In the genomic region with DNA sequence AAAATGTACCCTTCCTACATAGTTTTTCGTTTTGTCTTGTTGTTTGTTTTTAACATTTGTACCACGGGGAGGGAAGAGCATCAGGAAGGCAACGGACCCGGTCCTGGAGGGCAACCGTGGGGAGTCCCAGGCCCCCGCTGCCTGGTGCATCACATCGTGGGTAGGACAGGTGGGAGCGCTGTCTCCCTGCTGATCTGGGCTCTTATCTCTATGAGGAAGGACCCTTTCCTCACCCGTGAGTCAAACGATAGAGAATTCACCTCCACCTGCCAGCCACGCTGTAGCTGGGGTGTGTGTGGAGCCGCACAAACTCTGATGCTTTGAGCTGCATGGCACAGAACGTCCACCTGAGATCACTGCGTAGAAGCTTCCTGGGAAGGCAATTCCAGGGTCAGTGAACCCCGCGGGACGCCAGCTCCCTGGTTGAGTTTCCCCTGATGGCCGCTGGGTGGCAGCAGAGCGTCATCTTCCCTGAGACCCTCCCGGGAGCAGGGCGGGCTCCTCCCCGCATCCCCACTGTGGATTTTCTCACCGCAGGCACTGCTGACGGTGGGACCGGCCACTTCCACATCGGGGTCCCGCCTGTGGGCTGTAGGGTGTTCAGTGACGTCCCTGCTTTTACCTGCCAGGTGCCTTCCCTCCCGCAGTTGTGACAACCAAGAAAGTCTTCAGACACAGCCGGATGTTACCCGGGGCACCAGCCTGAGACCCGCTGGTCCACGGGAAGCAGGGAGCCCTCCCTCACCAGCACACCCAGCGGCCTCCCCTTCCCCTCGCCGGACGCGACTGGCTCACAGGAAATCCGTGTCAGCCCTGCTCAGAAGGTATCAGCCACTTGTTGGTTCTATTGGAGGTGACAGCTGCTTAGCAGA, we compare ENCODE assay signal across 1 cellular context.
TF ChIP-seq lines count a peak whose summit lies in the region.

No MANE protein-coding gene starts in this region.

TF ChIP-seq in HepG2, 621 proteins besides CTCF, POLR2A, EP300 and RAD21 (continued from another document):
- TF ChIP-seq, protein P1, sequence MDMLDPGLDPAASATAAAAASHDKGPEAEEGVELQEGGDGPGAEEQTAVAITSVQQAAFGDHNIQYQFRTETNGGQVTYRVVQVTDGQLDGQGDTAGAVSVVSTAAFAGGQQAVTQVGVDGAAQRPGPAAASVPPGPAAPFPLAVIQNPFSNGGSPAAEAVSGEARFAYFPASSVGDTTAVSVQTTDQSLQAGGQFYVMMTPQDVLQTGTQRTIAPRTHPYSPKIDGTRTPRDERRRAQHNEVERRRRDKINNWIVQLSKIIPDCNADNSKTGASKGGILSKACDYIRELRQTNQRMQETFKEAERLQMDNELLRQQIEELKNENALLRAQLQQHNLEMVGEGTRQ (IDR thresholded peaks at IDR 0.05; ENCODE audit: low read depth, low read length), result no peak
- TF ChIP-seq, protein P1 (CRISPR knock-in tag; IDR thresholded peaks at IDR 0.05; ENCODE audit: borderline replicate concordance), result no peak
- TF ChIP-seq, protein P2, sequence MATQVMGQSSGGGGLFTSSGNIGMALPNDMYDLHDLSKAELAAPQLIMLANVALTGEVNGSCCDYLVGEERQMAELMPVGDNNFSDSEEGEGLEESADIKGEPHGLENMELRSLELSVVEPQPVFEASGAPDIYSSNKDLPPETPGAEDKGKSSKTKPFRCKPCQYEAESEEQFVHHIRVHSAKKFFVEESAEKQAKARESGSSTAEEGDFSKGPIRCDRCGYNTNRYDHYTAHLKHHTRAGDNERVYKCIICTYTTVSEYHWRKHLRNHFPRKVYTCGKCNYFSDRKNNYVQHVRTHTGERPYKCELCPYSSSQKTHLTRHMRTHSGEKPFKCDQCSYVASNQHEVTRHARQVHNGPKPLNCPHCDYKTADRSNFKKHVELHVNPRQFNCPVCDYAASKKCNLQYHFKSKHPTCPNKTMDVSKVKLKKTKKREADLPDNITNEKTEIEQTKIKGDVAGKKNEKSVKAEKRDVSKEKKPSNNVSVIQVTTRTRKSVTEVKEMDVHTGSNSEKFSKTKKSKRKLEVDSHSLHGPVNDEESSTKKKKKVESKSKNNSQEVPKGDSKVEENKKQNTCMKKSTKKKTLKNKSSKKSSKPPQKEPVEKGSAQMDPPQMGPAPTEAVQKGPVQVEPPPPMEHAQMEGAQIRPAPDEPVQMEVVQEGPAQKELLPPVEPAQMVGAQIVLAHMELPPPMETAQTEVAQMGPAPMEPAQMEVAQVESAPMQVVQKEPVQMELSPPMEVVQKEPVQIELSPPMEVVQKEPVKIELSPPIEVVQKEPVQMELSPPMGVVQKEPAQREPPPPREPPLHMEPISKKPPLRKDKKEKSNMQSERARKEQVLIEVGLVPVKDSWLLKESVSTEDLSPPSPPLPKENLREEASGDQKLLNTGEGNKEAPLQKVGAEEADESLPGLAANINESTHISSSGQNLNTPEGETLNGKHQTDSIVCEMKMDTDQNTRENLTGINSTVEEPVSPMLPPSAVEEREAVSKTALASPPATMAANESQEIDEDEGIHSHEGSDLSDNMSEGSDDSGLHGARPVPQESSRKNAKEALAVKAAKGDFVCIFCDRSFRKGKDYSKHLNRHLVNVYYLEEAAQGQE (IDR thresholded peaks at IDR 0.05; ENCODE audit: borderline replicate concordance in 1 of 2, low read depth in 1 of 2, low read length in 2 of 2), result no peak
- TF ChIP-seq ZNF552 (CRISPR knock-in tag; IDR thresholded peaks at IDR 0.05; ENCODE audit: borderline replicate concordance) (no peak), PHF8 (CRISPR knock-in tag; IDR thresholded peaks at IDR 0.05) (no peak), GABPB1 (CRISPR knock-in tag; IDR thresholded peaks at IDR 0.05) (peak; percentile 41; the same call in 1 of the 2 replicates), ZNF569 (CRISPR knock-in tag; IDR thresholded peaks at IDR 0.05; ENCODE audit: borderline replicate concordance) (no peak), ZNF468 (CRISPR knock-in tag; IDR thresholded peaks at IDR 0.05) (no peak), ZC3H13 (CRISPR knock-in tag; IDR thresholded peaks at IDR 0.05) (no peak), TCF12 (IDR thresholded peaks at IDR 0.05) (no peak), TCF12 (CRISPR knock-in tag; IDR thresholded peaks at IDR 0.05) (no peak)
- TF ChIP-seq, protein P3, sequence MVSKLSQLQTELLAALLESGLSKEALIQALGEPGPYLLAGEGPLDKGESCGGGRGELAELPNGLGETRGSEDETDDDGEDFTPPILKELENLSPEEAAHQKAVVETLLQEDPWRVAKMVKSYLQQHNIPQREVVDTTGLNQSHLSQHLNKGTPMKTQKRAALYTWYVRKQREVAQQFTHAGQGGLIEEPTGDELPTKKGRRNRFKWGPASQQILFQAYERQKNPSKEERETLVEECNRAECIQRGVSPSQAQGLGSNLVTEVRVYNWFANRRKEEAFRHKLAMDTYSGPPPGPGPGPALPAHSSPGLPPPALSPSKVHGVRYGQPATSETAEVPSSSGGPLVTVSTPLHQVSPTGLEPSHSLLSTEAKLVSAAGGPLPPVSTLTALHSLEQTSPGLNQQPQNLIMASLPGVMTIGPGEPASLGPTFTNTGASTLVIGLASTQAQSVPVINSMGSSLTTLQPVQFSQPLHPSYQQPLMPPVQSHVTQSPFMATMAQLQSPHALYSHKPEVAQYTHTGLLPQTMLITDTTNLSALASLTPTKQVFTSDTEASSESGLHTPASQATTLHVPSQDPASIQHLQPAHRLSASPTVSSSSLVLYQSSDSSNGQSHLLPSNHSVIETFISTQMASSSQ (IDR thresholded peaks at IDR 0.05; ENCODE audit: low read depth), result no peak
- TF ChIP-seq, protein P3 (CRISPR knock-in tag; IDR thresholded peaks at IDR 0.05; ENCODE audit: borderline replicate concordance), result 0 out of 2 replicates have a peak, but pooled peaks have one; percentile 19
- TF ChIP-seq, protein P4, sequence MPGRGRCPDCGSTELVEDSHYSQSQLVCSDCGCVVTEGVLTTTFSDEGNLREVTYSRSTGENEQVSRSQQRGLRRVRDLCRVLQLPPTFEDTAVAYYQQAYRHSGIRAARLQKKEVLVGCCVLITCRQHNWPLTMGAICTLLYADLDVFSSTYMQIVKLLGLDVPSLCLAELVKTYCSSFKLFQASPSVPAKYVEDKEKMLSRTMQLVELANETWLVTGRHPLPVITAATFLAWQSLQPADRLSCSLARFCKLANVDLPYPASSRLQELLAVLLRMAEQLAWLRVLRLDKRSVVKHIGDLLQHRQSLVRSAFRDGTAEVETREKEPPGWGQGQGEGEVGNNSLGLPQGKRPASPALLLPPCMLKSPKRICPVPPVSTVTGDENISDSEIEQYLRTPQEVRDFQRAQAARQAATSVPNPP (CRISPR knock-in tag; IDR thresholded peaks at IDR 0.05), result no peak
